In genomic region chr9:132434875-132435274, GRCh38 we compare ENCODE assay signal across 6 cellular contexts. TPM values are rescaled to one million over a fixed set of nuclear protein-coding genes. Genes with fewer than 3 reads are reported as not detected.
"Had no signal": no experiment of that assay in that cellular context is flagged by ENCODE, and none has a peak within 500 bp of the region (broad histone marks: within the 10 kb centered on the region; RNA-seq: fewer than 3 reads in every experiment).

No MANE protein-coding gene starts in this region.

- H3K27ac Mint-ChIP-seq: IgD-negative memory B cell had no signal

- H3K36me3 Mint-ChIP-seq: IgD-negative memory B cell had no signal

- H3K4me3 Mint-ChIP-seq: H9, IgD-negative memory B cell had no signal

- DNase-seq: GOT3, H9, HCEC 1CT, KBM-7 had no signal

- H3K9me3 Mint-ChIP-seq: H9 had no signal

RNA-seq across cellular contexts. Expression of gene CFAP77, which starts 24.9 kb away (rescaled TPM):
- total RNA-seq: HT-29 had no signal
- polyA plus RNA-seq: IgD-negative memory B cell had no signal
